ENCODE assay signal across 2 cellular contexts in the genomic region with DNA sequence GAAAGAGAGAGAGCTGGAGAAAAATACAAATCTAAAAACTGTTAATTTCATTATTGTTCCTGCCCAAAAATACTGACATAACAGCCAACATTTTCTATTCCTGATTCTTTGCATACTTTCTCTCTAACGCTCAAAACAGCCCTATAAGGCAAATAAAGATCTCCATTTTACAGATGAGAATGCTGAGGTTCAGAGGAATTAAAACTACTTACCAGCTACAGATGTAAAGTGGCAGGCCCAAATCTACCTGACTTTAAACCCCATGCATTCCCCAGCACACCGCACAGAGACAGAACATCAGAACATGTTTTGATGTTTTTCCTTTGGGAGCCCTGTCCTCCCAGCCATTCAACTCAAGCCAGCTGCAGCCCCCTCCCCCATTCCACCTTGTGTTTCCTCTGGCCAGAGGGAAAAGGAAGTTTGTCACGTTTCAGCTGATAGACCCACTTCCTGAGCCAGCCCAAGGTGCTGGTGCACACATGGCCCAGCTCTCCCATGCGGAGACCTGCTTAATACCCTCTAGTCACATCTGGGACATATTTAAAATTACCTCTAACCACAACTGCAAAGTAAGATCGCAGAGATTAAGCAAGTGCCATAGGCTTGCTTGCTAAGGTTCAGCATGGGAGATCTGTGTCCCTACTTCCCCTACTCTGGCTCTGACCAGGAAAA.
TF ChIP-seq lines count a peak whose summit lies in the region.

No MANE protein-coding gene starts in this region.

TF ChIP-seq in GM23338, 12 proteins besides CTCF, POLR2A, EP300 and RAD21 (continues in another document):
- TF ChIP-seq, protein P1, sequence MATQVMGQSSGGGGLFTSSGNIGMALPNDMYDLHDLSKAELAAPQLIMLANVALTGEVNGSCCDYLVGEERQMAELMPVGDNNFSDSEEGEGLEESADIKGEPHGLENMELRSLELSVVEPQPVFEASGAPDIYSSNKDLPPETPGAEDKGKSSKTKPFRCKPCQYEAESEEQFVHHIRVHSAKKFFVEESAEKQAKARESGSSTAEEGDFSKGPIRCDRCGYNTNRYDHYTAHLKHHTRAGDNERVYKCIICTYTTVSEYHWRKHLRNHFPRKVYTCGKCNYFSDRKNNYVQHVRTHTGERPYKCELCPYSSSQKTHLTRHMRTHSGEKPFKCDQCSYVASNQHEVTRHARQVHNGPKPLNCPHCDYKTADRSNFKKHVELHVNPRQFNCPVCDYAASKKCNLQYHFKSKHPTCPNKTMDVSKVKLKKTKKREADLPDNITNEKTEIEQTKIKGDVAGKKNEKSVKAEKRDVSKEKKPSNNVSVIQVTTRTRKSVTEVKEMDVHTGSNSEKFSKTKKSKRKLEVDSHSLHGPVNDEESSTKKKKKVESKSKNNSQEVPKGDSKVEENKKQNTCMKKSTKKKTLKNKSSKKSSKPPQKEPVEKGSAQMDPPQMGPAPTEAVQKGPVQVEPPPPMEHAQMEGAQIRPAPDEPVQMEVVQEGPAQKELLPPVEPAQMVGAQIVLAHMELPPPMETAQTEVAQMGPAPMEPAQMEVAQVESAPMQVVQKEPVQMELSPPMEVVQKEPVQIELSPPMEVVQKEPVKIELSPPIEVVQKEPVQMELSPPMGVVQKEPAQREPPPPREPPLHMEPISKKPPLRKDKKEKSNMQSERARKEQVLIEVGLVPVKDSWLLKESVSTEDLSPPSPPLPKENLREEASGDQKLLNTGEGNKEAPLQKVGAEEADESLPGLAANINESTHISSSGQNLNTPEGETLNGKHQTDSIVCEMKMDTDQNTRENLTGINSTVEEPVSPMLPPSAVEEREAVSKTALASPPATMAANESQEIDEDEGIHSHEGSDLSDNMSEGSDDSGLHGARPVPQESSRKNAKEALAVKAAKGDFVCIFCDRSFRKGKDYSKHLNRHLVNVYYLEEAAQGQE (IDR thresholded peaks at IDR 0.05; ENCODE audit: unreplicated experiment) = no peak
- TF ChIP-seq ZNF114 (CRISPR knock-in tag; IDR thresholded peaks at IDR 0.05) (no peak), CREB1 (CRISPR knock-in tag; IDR thresholded peaks at IDR 0.05; ENCODE audit: low read depth) (no peak), POLR2AphosphoS5 (IDR thresholded peaks at IDR 0.05; ENCODE audit: low read depth) (no peak), EZH2 (IDR thresholded peaks at IDR 0.05; ENCODE audit: low read depth, unreplicated experiment) (no peak), NANOG (IDR thresholded peaks at IDR 0.05; ENCODE audit: borderline replicate concordance) (no peak)
- TF ChIP-seq, protein P2, sequence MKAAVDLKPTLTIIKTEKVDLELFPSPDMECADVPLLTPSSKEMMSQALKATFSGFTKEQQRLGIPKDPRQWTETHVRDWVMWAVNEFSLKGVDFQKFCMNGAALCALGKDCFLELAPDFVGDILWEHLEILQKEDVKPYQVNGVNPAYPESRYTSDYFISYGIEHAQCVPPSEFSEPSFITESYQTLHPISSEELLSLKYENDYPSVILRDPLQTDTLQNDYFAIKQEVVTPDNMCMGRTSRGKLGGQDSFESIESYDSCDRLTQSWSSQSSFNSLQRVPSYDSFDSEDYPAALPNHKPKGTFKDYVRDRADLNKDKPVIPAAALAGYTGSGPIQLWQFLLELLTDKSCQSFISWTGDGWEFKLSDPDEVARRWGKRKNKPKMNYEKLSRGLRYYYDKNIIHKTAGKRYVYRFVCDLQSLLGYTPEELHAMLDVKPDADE (IDR thresholded peaks at IDR 0.05) = no peak
- TF ChIP-seq, protein P3, sequence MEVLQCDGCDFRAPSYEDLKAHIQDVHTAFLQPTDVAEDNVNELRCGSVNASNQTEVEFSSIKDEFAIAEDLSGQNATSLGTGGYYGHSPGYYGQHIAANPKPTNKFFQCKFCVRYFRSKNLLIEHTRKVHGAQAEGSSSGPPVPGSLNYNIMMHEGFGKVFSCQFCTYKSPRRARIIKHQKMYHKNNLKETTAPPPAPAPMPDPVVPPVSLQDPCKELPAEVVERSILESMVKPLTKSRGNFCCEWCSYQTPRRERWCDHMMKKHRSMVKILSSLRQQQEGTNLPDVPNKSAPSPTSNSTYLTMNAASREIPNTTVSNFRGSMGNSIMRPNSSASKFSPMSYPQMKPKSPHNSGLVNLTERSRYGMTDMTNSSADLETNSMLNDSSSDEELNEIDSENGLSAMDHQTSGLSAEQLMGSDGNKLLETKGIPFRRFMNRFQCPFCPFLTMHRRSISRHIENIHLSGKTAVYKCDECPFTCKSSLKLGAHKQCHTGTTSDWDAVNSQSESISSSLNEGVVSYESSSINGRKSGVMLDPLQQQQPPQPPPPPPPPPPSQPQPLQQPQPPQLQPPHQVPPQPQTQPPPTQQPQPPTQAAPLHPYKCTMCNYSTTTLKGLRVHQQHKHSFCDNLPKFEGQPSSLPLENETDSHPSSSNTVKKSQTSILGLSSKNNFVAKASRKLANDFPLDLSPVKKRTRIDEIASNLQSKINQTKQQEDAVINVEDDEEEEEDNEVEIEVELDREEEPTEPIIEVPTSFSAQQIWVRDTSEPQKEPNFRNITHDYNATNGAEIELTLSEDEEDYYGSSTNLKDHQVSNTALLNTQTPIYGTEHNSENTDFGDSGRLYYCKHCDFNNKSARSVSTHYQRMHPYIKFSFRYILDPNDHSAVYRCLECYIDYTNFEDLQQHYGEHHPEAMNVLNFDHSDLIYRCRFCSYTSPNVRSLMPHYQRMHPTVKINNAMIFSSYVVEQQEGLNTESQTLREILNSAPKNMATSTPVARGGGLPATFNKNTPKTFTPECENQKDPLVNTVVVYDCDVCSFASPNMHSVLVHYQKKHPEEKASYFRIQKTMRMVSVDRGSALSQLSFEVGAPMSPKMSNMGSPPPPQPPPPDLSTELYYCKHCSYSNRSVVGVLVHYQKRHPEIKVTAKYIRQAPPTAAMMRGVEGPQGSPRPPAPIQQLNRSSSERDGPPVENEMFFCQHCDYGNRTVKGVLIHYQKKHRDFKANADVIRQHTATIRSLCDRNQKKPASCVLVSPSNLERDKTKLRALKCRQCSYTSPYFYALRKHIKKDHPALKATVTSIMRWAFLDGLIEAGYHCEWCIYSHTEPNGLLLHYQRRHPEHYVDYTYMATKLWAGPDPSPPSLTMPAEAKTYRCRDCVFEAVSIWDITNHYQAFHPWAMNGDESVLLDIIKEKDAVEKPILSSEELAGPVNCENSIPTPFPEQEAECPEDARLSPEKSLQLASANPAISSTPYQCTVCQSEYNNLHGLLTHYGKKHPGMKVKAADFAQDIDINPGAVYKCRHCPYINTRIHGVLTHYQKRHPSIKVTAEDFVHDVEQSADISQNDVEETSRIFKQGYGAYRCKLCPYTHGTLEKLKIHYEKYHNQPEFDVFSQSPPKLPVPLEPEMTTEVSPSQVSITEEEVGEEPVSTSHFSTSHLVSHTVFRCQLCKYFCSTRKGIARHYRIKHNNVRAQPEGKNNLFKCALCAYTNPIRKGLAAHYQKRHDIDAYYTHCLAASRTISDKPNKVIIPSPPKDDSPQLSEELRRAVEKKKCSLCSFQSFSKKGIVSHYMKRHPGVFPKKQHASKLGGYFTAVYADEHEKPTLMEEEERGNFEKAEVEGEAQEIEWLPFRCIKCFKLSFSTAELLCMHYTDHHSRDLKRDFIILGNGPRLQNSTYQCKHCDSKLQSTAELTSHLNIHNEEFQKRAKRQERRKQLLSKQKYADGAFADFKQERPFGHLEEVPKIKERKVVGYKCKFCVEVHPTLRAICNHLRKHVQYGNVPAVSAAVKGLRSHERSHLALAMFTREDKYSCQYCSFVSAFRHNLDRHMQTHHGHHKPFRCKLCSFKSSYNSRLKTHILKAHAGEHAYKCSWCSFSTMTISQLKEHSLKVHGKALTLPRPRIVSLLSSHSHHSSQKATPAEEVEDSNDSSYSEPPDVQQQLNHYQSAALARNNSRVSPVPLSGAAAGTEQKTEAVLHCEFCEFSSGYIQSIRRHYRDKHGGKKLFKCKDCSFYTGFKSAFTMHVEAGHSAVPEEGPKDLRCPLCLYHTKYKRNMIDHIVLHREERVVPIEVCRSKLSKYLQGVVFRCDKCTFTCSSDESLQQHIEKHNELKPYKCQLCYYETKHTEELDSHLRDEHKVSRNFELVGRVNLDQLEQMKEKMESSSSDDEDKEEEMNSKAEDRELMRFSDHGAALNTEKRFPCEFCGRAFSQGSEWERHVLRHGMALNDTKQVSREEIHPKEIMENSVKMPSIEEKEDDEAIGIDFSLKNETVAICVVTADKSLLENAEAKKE (CRISPR knock-in tag; IDR thresholded peaks at IDR 0.05) = no peak

TF ChIP-seq in SK-N-SH treated with all-trans-retinoic acid at 6 μM for 48 hours, 23 proteins besides CTCF, POLR2A, EP300 and RAD21 (continued from another document):
- TF ChIP-seq, protein P4, sequence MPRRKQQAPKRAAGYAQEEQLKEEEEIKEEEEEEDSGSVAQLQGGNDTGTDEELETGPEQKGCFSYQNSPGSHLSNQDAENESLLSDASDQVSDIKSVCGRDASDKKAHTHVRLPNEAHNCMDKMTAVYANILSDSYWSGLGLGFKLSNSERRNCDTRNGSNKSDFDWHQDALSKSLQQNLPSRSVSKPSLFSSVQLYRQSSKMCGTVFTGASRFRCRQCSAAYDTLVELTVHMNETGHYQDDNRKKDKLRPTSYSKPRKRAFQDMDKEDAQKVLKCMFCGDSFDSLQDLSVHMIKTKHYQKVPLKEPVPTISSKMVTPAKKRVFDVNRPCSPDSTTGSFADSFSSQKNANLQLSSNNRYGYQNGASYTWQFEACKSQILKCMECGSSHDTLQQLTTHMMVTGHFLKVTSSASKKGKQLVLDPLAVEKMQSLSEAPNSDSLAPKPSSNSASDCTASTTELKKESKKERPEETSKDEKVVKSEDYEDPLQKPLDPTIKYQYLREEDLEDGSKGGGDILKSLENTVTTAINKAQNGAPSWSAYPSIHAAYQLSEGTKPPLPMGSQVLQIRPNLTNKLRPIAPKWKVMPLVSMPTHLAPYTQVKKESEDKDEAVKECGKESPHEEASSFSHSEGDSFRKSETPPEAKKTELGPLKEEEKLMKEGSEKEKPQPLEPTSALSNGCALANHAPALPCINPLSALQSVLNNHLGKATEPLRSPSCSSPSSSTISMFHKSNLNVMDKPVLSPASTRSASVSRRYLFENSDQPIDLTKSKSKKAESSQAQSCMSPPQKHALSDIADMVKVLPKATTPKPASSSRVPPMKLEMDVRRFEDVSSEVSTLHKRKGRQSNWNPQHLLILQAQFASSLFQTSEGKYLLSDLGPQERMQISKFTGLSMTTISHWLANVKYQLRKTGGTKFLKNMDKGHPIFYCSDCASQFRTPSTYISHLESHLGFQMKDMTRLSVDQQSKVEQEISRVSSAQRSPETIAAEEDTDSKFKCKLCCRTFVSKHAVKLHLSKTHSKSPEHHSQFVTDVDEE (CRISPR knock-in tag; IDR thresholded peaks at IDR 0.05) = peak; percentile 62; the same call in 1 of the 2 replicates
